In genomic region chr17:75135946-75136345, GRCh38 we compare ENCODE assay signal across 1 cellular context.
TF ChIP-seq lines count a peak whose summit lies in the region.

No MANE protein-coding gene starts in this region.

TF ChIP-seq in SK-N-SH treated with all-trans-retinoic acid at 6 μM for 48 hours, 23 proteins besides CTCF, POLR2A, EP300 and RAD21:
- no peak for TF ChIP-seq ARNTL (CRISPR knock-in tag; IDR thresholded peaks at IDR 0.05; ENCODE audit: borderline replicate concordance, low read depth)
- no peak for TF ChIP-seq BACH2 (CRISPR knock-in tag; IDR thresholded peaks at IDR 0.05; ENCODE audit: borderline replicate concordance)
- no peak for TF ChIP-seq PATZ1 (CRISPR knock-in tag; IDR thresholded peaks at IDR 0.05; ENCODE audit: borderline replicate concordance)
- TF ChIP-seq PPARA (CRISPR knock-in tag; IDR thresholded peaks at IDR 0.05; ENCODE audit: borderline replicate concordance), result no peak
- TF ChIP-seq RARB (CRISPR knock-in tag; IDR thresholded peaks at IDR 0.05), result no peak
- TF ChIP-seq ZNF565 (CRISPR knock-in tag; conservative IDR thresholded peaks at IDR 0.05; ENCODE audit: low read depth), result no peak
- no peak for TF ChIP-seq GLIS3 (CRISPR knock-in tag; IDR thresholded peaks at IDR 0.05)
